In the genomic region with DNA sequence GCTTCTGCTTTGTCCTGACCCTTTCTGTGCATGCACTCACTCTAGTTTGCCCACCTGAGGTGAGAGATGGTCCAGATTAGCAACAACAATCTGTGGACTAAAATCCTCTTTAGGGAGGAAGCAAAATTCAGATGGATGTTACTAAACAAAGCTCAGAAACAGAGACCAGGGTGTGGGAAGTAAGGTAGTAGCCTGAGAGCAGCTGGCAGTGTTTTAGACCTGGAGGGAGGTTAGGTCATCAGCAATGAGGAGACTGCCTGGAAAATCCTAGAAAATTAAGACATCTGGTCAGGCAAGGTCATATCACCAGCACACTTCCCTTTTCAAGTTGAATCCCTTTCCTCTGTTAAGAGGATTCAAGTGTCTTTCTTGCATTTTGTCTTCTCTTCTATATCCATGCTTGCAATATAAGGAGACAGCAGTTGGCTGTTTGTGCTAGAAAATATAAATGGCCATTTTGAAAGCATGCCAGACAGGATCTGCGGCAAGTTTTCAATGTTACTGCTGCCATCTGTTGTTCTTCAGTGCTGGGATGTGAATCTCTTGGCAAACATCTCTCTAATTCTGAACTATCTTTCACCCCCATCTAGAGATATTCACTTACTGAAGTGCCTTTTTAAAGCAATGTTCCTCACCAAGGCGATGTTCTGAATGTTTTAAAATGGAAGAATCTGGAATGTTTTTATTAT, we compare ENCODE assay signal across 11 cellular contexts.
DNase-seq lines count a peak whose midpoint lies in the region; TF ChIP-seq lines count a peak whose summit lies in the region.
"Had no signal": no experiment of that assay in that cellular context is flagged by ENCODE, and none has a peak within 500 bp of the region (broad histone marks: within the 10 kb centered on the region; RNA-seq: fewer than 3 reads in every experiment).

No MANE protein-coding gene starts in this region.

- peaks cover 0 to 3% (median 0%) of the 10 kb centered on the region in 8 donors for H3K9me3 ChIP-seq in spleen
- H3K9me3 ChIP-seq: esophagus muscularis mucosa had no signal

- no peak for TF ChIP-seq CTCF in spleen (IDR thresholded peaks at IDR 0.05 in 8 of 11, conservative IDR thresholded peaks at IDR 0.05 in 3 of 11)

- peaks cover 0 to 12% (median 0%) of the 10 kb centered on the region in 6 donors for H3K4me1 ChIP-seq in spleen

- DNase-seq in NCI-H2196 (lab: John Stamatoyannopoulos, UW; ENCODE audit: unreplicated experiment) (peak; percentile 13), NCI-H2196 treated with DMSO at 0.1 percent for 48 hours (lab: John Stamatoyannopoulos, UW; ENCODE audit: unreplicated experiment) (no peak), NCI-H82 (lab: John Stamatoyannopoulos, UW) (peak; percentile 62), fibroblast of peridontal ligament (ENCODE audit: extremely low read depth) (peak; percentile 82), spleen (no peak), SW 1271 (lab: John Stamatoyannopoulos, UW) (no peak)
- DNase-seq in activated CD4-positive, alpha-beta T cell treated with anti-CD3 and anti-CD28 coated beads, Interleukin-2, amount 50 U/mL, for 1 hour: no peak
- DNase-seq in activated CD8-positive, alpha-beta memory T cell treated with anti-CD3 and anti-CD28 coated beads for 24 hours: no peak
- DNase-seq: activated gamma-delta T cell, NCI-H2081 treated with DMSO at 0.1 percent for 48 hours had no signal

- TF ChIP-seq POLR2A in spleen (IDR thresholded peaks at IDR 0.05): no peak

- H3K27me3 ChIP-seq in spleen (replicated peaks in 1 of 7): no peaks in the 10 kb centered on the region
- H3K27me3 ChIP-seq: esophagus muscularis mucosa had no signal

- intact Hi-C loops in spleen (cut with DNase I; ENCODE audit: low total_unique reads): no loop called here

- no peak overlapping the region for H3K4me3 ChIP-seq in spleen
- H3K4me3 ChIP-seq: esophagus muscularis mucosa had no signal

- peak overlapping the region in 6 of 8 donors; percentile 7 to 36 (median 24) for H3K27ac ChIP-seq in spleen

- no peaks in the 10 kb centered on the region for H3K36me3 ChIP-seq in spleen
- H3K36me3 ChIP-seq: esophagus muscularis mucosa had no signal

- WGBS in spleen, 5 donors: 47 to 68% (median 62%) methylated on average over 2 of the region's 2 CpGs

Comparison
In these comparisons a context has a peak if more than half of its experiments do, and no peak if none do; other contexts are left out.
1. DNase-seq: peak in NCI-H2196 (single experiment), NCI-H82 (single experiment) and fibroblast of peridontal ligament (single experiment); none in NCI-H2196 treated with DMSO at 0.1 percent for 48 hours (single experiment), spleen (single experiment), activated CD4-positive, alpha-beta T cell treated with anti-CD3 and anti-CD28 coated beads, Interleukin-2, amount 50 U/mL, for 1 hour (single experiment), activated CD8-positive, alpha-beta memory T cell treated with anti-CD3 and anti-CD28 coated beads for 24 hours (single experiment) and SW 1271 (0 of 2).